8 cellular contexts compared by ENCODE assay signal in genomic region chr6:28982476-28983266, GRCh38. TPM values are rescaled to one million over a fixed set of nuclear protein-coding genes. Genes with fewer than 3 reads are reported as not detected.
A peak's percentile ranks its signal among the peaks of the same experiment; 100 is the strongest.
DNase-seq lines count a peak whose midpoint lies in the region; ATAC-seq and TF ChIP-seq lines count a peak whose summit lies in the region.

No MANE protein-coding gene starts in this region.

- peak; percentile 21 for ATAC-seq in activated CD8-positive, alpha-beta memory T cell treated with anti-CD3 and anti-CD28 coated beads, Interleukin-2, amount 10 ng/mL, durations not matched to agents 7 days and 5 days
- peak; percentile 33 to 36 for ATAC-seq in activated T-cell treated with anti-CD3 and anti-CD28 coated beads, Interleukin-2, amount 50 U/mL, for 4 hours

- no peak for DNase-seq in activated CD8-positive, alpha-beta memory T cell treated with anti-CD3 and anti-CD28 coated beads, Interleukin-2, amount 10 ng/mL, durations not matched to agents 7 days and 5 days
- no peak for DNase-seq in activated CD8-positive, alpha-beta memory T cell treated with anti-CD3 and anti-CD28 coated beads, Interleukin-2, amount 50 U/mL, for 48 hours
- DNase-seq in NCI-H2227 (lab: John Stamatoyannopoulos, UW; ENCODE audit: unreplicated experiment), result peak; percentile 49
- DNase-seq in activated T-cell treated with anti-CD3 and anti-CD28 coated beads, Interleukin-2, amount 50 U/mL, for 4 hours, result no peak
- no peak for DNase-seq in glutamatergic neuron
- DNase-seq in progenitor cell of endocrine pancreas (ENCODE audit: low spot score, unreplicated experiment), result no peak
- no peak for DNase-seq in activated gamma-delta T cell treated with Interleukin-2 at 50 U/mL for 16 hours
- DNase-seq in NCI-H2107 treated with DMSO at 0.1 percent for 48 hours (lab: John Stamatoyannopoulos, UW; ENCODE audit: unreplicated experiment), result no peak

- H3K36me3 Mint-ChIP-seq in activated CD8-positive, alpha-beta memory T cell treated with anti-CD3 and anti-CD28 coated beads, Interleukin-2, amount 10 ng/mL, durations not matched to agents 7 days and 5 days, result peaks cover 3% of the 10 kb centered on the region
- H3K36me3 Mint-ChIP-seq in activated T-cell treated with anti-CD3 and anti-CD28 coated beads, Interleukin-2, amount 50 U/mL, for 4 hours (ENCODE audit: insufficient read depth), result no peaks in the 10 kb centered on the region
- H3K36me3 Mint-ChIP-seq in glutamatergic neuron (ENCODE audit: unreplicated experiment) (peaks cover 4% of the 10 kb centered on the region), progenitor cell of endocrine pancreas (ENCODE audit: insufficient read depth) (peaks cover 3% of the 10 kb centered on the region)

- peak overlapping the region; percentile 45 for H3K27ac Mint-ChIP-seq in activated CD8-positive, alpha-beta memory T cell treated with anti-CD3 and anti-CD28 coated beads, Interleukin-2, amount 10 ng/mL, durations not matched to agents 7 days and 5 days
- H3K27ac Mint-ChIP-seq in glutamatergic neuron (ENCODE audit: unreplicated experiment) (peak overlapping the region; percentile 24), progenitor cell of endocrine pancreas (peak overlapping the region; percentile 100)

- no peaks in the 10 kb centered on the region for H3K9me3 Mint-ChIP-seq in activated CD8-positive, alpha-beta memory T cell treated with anti-CD3 and anti-CD28 coated beads, Interleukin-2, amount 10 ng/mL, durations not matched to agents 7 days and 5 days (ENCODE audit: low read depth)
- H3K9me3 Mint-ChIP-seq in activated T-cell treated with anti-CD3 and anti-CD28 coated beads, Interleukin-2, amount 50 U/mL, for 4 hours, result no peaks in the 10 kb centered on the region
- H3K9me3 Mint-ChIP-seq in glutamatergic neuron (ENCODE audit: unreplicated experiment) (peaks cover 26% of the 10 kb centered on the region), progenitor cell of endocrine pancreas (ENCODE audit: low read depth) (peaks cover 3% of the 10 kb centered on the region)

- no peak for TF ChIP-seq CTCF in glutamatergic neuron (IDR thresholded peaks at IDR 0.05; ENCODE audit: partially characterized antibody, unreplicated experiment)
- peak; percentile 17 for TF ChIP-seq CTCF in progenitor cell of endocrine pancreas (IDR thresholded peaks at IDR 0.05; ENCODE audit: unreplicated experiment)

- peaks cover 51% of the 10 kb centered on the region for H3K4me1 Mint-ChIP-seq in activated CD8-positive, alpha-beta memory T cell treated with anti-CD3 and anti-CD28 coated beads, Interleukin-2, amount 10 ng/mL, durations not matched to agents 7 days and 5 days
- H3K4me1 Mint-ChIP-seq in activated T-cell treated with anti-CD3 and anti-CD28 coated beads, Interleukin-2, amount 50 U/mL, for 4 hours (ENCODE audit: low read depth), result peaks cover 40% of the 10 kb centered on the region
- H3K4me1 Mint-ChIP-seq in glutamatergic neuron (ENCODE audit: low read depth, unreplicated experiment) (peaks cover 7% of the 10 kb centered on the region), progenitor cell of endocrine pancreas (ENCODE audit: low read depth) (peaks cover 40% of the 10 kb centered on the region)

- CTCF ChIA-PET in activated CD8-positive, alpha-beta memory T cell treated with anti-CD3 and anti-CD28 coated beads, Interleukin-2, amount 10 ng/mL, durations not matched to agents 7 days and 5 days (lab: Charles Lee), result interaction anchor here (1.1 to 4.4 kb wide), 7 partner anchors 26 to 145 kb away, joined by 3 to 28 read pairs (median 3); no protein-coding TSS in a partner anchor

- peaks cover 59% of the 10 kb centered on the region for H3K27me3 Mint-ChIP-seq in activated CD8-positive, alpha-beta memory T cell treated with anti-CD3 and anti-CD28 coated beads, Interleukin-2, amount 10 ng/mL, durations not matched to agents 7 days and 5 days
- H3K27me3 Mint-ChIP-seq in activated T-cell treated with anti-CD3 and anti-CD28 coated beads, Interleukin-2, amount 50 U/mL, for 4 hours (ENCODE audit: low read depth), result peaks cover 43% of the 10 kb centered on the region
- peaks cover 22% of the 10 kb centered on the region for H3K27me3 Mint-ChIP-seq in glutamatergic neuron (ENCODE audit: unreplicated experiment)
- H3K27me3 Mint-ChIP-seq in progenitor cell of endocrine pancreas, result peaks cover 2% of the 10 kb centered on the region

- H3K4me3 Mint-ChIP-seq in activated CD8-positive, alpha-beta memory T cell treated with anti-CD3 and anti-CD28 coated beads, Interleukin-2, amount 10 ng/mL, durations not matched to agents 7 days and 5 days, result peak overlapping the region; percentile 90
- peak overlapping the region; percentile 91 for H3K4me3 Mint-ChIP-seq in activated T-cell treated with anti-CD3 and anti-CD28 coated beads, Interleukin-2, amount 50 U/mL, for 4 hours
- H3K4me3 Mint-ChIP-seq in glutamatergic neuron (ENCODE audit: unreplicated experiment) (peak overlapping the region; percentile 90), progenitor cell of endocrine pancreas (ENCODE audit: low read depth) (peak overlapping the region; percentile 91)

RNA-seq across cellular contexts. Expression of gene ZNF311, which starts 22.4 kb away (rescaled TPM):
- total RNA-seq in activated CD8-positive, alpha-beta memory T cell treated with anti-CD3 and anti-CD28 coated beads, Interleukin-2, amount 10 ng/mL, durations not matched to agents 7 days and 5 days, result under 1 TPM; 0.26 to 0.40 TPM
- total RNA-seq in activated T-cell treated with anti-CD3 and anti-CD28 coated beads, Interleukin-2, amount 50 U/mL, for 4 hours, result under 1 TPM; 0.48 to 0.53 (median 0.52) TPM
- total RNA-seq in glutamatergic neuron (ENCODE audit: unreplicated experiment) (5.1 TPM), progenitor cell of endocrine pancreas (0.91 and 1.4 TPM in 2 replicates)

RNA-seq across cellular contexts. Expression of gene TRIM27, which starts 58.9 kb away (rescaled TPM):
- 10 to 100 TPM; 52.5 to 62.9 TPM for total RNA-seq in activated CD8-positive, alpha-beta memory T cell treated with anti-CD3 and anti-CD28 coated beads, Interleukin-2, amount 10 ng/mL, durations not matched to agents 7 days and 5 days
- total RNA-seq in activated T-cell treated with anti-CD3 and anti-CD28 coated beads, Interleukin-2, amount 50 U/mL, for 4 hours, result 10 to 100 TPM; 54.7 to 64.4 (median 58.4) TPM
- 65.2 TPM for total RNA-seq in glutamatergic neuron (ENCODE audit: unreplicated experiment)
- 91.8 and 97.3 TPM in 2 replicates for total RNA-seq in progenitor cell of endocrine pancreas

Comparison
In these comparisons a context has a peak if more than half of its experiments do, and no peak if none do; other contexts are left out.
1. H3K27ac Mint-ChIP-seq: peak in every context shown above with its lines; median percentile 100 in progenitor cell of endocrine pancreas; 45 in activated CD8-positive, alpha-beta memory T cell treated with anti-CD3 and anti-CD28 coated beads, Interleukin-2, amount 10 ng/mL, durations not matched to agents 7 days and 5 days; 24 in glutamatergic neuron.